Comparison of ENCODE assay signal across 10 cellular contexts in genomic region chr1:31216016-31216415, GRCh38. TPM values are rescaled to one million over a fixed set of nuclear protein-coding genes. Genes with fewer than 3 reads are reported as not detected.
DNase-seq lines count a peak whose midpoint lies in the region; ATAC-seq and TF ChIP-seq lines count a peak whose summit lies in the region.
"Had no signal": no experiment of that assay in that cellular context is flagged by ENCODE, and none has a peak within 500 bp of the region (broad histone marks: within the 10 kb centered on the region; RNA-seq: fewer than 3 reads in every experiment).

No MANE protein-coding gene starts in this region.

- peaks cover 5% of the 10 kb centered on the region for H3K9me3 ChIP-seq in mammary epithelial cell (replicated peaks; ENCODE audit: insufficient read depth, low read length)

- no peaks in the 10 kb centered on the region for H3K27me3 ChIP-seq in mammary epithelial cell (ENCODE audit: insufficient read depth, low read length)

- no peak overlapping the region for H3K4me3 Mint-ChIP-seq in natural killer cell treated with Interleukin-12 subunit alpha and Interleukin-12 subunit beta and Interleukin-15 and Interleukin-18, amount 100 ng/mL, for 72 hours
- H3K4me3 Mint-ChIP-seq in natural killer cell, result no peak overlapping the region

- H2AFZ ChIP-seq in mammary epithelial cell (ENCODE audit: low read depth, low read length), result peak overlapping the region; percentile 58

- H3K79me2 ChIP-seq in mammary epithelial cell (ENCODE audit: insufficient read depth, low read length), result no peaks in the 10 kb centered on the region

- DNase-seq in natural killer cell treated with Interleukin-12 subunit alpha and Interleukin-12 subunit beta and Interleukin-15 and Interleukin-18, amount 100 ng/mL, for 72 hours (ENCODE audit: low spot score), result peak; percentile 39
- no peak for DNase-seq in natural killer cell
- peak; percentile 7 for DNase-seq in mammary epithelial cell
- peak; percentile 71 to 84 for DNase-seq in left colon
- DNase-seq in stimulated activated CD4-positive, alpha-beta T cell treated with anti-CD3 and anti-CD28 coated beads, Interleukin-12 subunit alpha, Interleukin-12 subunit beta, amount 100 ng/mL, for 4 hours, result no peak
- no peak for DNase-seq in activated gamma-delta T cell treated with Interleukin-2 at 50 U/mL for 16 hours

- peaks cover 8% of the 10 kb centered on the region for H3K4me1 ChIP-seq in mammary epithelial cell (ENCODE audit: insufficient read depth, low read length)
- H3K4me1 ChIP-seq: tibial nerve had no signal

- CTCF ChIA-PET in mammary epithelial cell (lab: Charles Lee; ENCODE audit: low non-redundant PET), result no interaction called here

- no peak overlapping the region for H3K4me3 ChIP-seq in mammary epithelial cell (replicated peaks in 1 of 3; ENCODE audit: insufficient read depth in 1 of 3, low read depth in 2 of 3, low read length in 3 of 3)
- H3K4me3 ChIP-seq: tibial nerve had no signal

- no peak for ATAC-seq in natural killer cell treated with Interleukin-12 subunit alpha and Interleukin-12 subunit beta and Interleukin-15 and Interleukin-18, amount 100 ng/mL, for 72 hours
- ATAC-seq in natural killer cell (no peak), left colon (peak; percentile 97), GM21515 (IDR thresholded peaks at IDR 0.05; ENCODE audit: unreplicated experiment) (no peak), HG03520 (IDR thresholded peaks at IDR 0.05; ENCODE audit: unreplicated experiment) (no peak)

- H3K4me1 Mint-ChIP-seq in natural killer cell treated with Interleukin-12 subunit alpha and Interleukin-12 subunit beta and Interleukin-15 and Interleukin-18, amount 100 ng/mL, for 72 hours (ENCODE audit: low read depth in 2 of 2), result no peaks in the 10 kb centered on the region
- H3K4me1 Mint-ChIP-seq in natural killer cell, result no peaks in the 10 kb centered on the region

- WGBS in mammary epithelial cell (ENCODE audit: low coverage, missing lambda C conversion rate), result 3% methylated on average over 10 of the region's 10 CpGs

- intact Hi-C loops in natural killer cell (cut with micrococcal nuclease), result no loop called here
- intact Hi-C loops in mammary epithelial cell (cut with micrococcal nuclease), result no loop called here
- intact Hi-C loops in left colon (cut with DNase I, micrococcal nuclease), result no loop called here

- BruUV-seq in mammary epithelial cell (replicated peaks; lab: Mats Ljungman, UMichigan), result no TSS peak

- no peak overlapping the region for H3K9ac ChIP-seq in mammary epithelial cell (ENCODE audit: insufficient read depth, low read length)

- H3K36me3 Mint-ChIP-seq in natural killer cell treated with Interleukin-12 subunit alpha and Interleukin-12 subunit beta and Interleukin-15 and Interleukin-18, amount 100 ng/mL, for 72 hours, result no peaks in the 10 kb centered on the region
- no peaks in the 10 kb centered on the region for H3K36me3 Mint-ChIP-seq in natural killer cell

- TF ChIP-seq CTCF in natural killer cell (IDR thresholded peaks at IDR 0.05) (no peak), mammary epithelial cell (conservative IDR thresholded peaks at IDR 0.05 in 1 of 2, IDR thresholded peaks at IDR 0.05 in 1 of 2; ENCODE audit: extremely low read depth in 1 of 2, insufficient read depth in 1 of 2, low read depth in 1 of 2, low read length in 2 of 2) (no peak)

- peaks cover 3 to 7% of the 10 kb centered on the region in 2 donors for H3K27me3 Mint-ChIP-seq in natural killer cell treated with Interleukin-12 subunit alpha and Interleukin-12 subunit beta and Interleukin-15 and Interleukin-18, amount 100 ng/mL, for 72 hours
- H3K27me3 Mint-ChIP-seq in natural killer cell (ENCODE audit: low read depth in 2 of 2), result peaks cover 2 to 4% of the 10 kb centered on the region in 2 donors

- no peak overlapping the region for H3K27ac ChIP-seq in mammary epithelial cell (ENCODE audit: insufficient read depth, low read depth, low read length)
- H3K27ac ChIP-seq: tibial nerve had no signal

- no peak overlapping the region for H3K4me2 ChIP-seq in mammary epithelial cell (ENCODE audit: insufficient read depth, low read depth, low read length)

- dilution Hi-C loops in mammary epithelial cell (cut with HindIII; ENCODE audit: low sequenced_read_pairs), result no loop called here

- H3K27ac Mint-ChIP-seq in natural killer cell treated with Interleukin-12 subunit alpha and Interleukin-12 subunit beta and Interleukin-15 and Interleukin-18, amount 100 ng/mL, for 72 hours, result no peak overlapping the region
- no peak overlapping the region for H3K27ac Mint-ChIP-seq in natural killer cell

- H3K36me3 ChIP-seq in mammary epithelial cell (ENCODE audit: insufficient read depth, low read length), result no peaks in the 10 kb centered on the region
- H3K36me3 ChIP-seq: tibial nerve had no signal

- in situ Hi-C loops in mammary epithelial cell (cut with MboI; ENCODE audit: low sequenced_read_pairs in 2 of 2), result no loop called here

- no peaks in the 10 kb centered on the region for H3K9me3 Mint-ChIP-seq in natural killer cell treated with Interleukin-12 subunit alpha and Interleukin-12 subunit beta and Interleukin-15 and Interleukin-18, amount 100 ng/mL, for 72 hours
- no peaks in the 10 kb centered on the region for H3K9me3 Mint-ChIP-seq in natural killer cell

- no peaks in the 10 kb centered on the region for H4K20me1 ChIP-seq in mammary epithelial cell (ENCODE audit: insufficient read depth, low read length)

RNA-seq across cellular contexts. Expression of gene NKAIN1, which starts 23.7 kb away (rescaled TPM):
- not detected for total RNA-seq in natural killer cell treated with Interleukin-12 subunit alpha and Interleukin-12 subunit beta and Interleukin-15 and Interleukin-18, amount 100 ng/mL, for 72 hours
- total RNA-seq in natural killer cell (not detected), mammary epithelial cell (under 1 TPM in 1 of 2 donors, not detected in 1; under 0.01 TPM), left colon (under 1 TPM; 0.09 to 0.20 TPM)
- polyA plus RNA-seq in mammary epithelial cell, result 0.12 TPM
- not detected for polyA minus RNA-seq in mammary epithelial cell
- total RNA-seq: OCI-LY7, tibial nerve had no signal

Comparison
In these comparisons a context has a peak if more than half of its experiments do, and no peak if none do; other contexts are left out.
1. DNase-seq: peak in natural killer cell treated with Interleukin-12 subunit alpha and Interleukin-12 subunit beta and Interleukin-15 and Interleukin-18, amount 100 ng/mL, for 72 hours (single experiment), mammary epithelial cell (single experiment) and left colon (2 of 2); none in natural killer cell (single experiment), stimulated activated CD4-positive, alpha-beta T cell treated with anti-CD3 and anti-CD28 coated beads, Interleukin-12 subunit alpha, Interleukin-12 subunit beta, amount 100 ng/mL, for 4 hours (single experiment) and activated gamma-delta T cell treated with Interleukin-2 at 50 U/mL for 16 hours (single experiment).